Comparison of ENCODE assay signal across 25 cellular contexts in genomic region chr12:8941691-8942478, GRCh38. TPM values are rescaled to one million over a fixed set of nuclear protein-coding genes. Genes with fewer than 3 reads are reported as not detected.
DNase-seq lines count a peak whose midpoint lies in the region; ATAC-seq and TF ChIP-seq lines count a peak whose summit lies in the region.
"Had no signal": no experiment of that assay in that cellular context is flagged by ENCODE, and none has a peak within 500 bp of the region (broad histone marks: within the 10 kb centered on the region; RNA-seq: fewer than 3 reads in every experiment).

No MANE protein-coding gene starts in this region.

- H3K36me3 ChIP-seq in CD4-positive, alpha-beta memory T cell (ENCODE audit: insufficient read depth, low read length) = peaks cover 58% of the 10 kb centered on the region
- H3K36me3 ChIP-seq in esophagus squamous epithelium = peaks cover 21 to 78% (median 31%) of the 10 kb centered on the region in 3 donors

- WGBS in esophagus squamous epithelium, 2 donors = 71 to 77% methylated on average over 4 to 5 of the region's 5 CpGs

- no peaks in the 10 kb centered on the region for H3K9me3 Mint-ChIP-seq in CD4-positive, alpha-beta memory T cell
- no peaks in the 10 kb centered on the region for H3K9me3 Mint-ChIP-seq in activated T-helper 17 cell treated with anti-CD3 and anti-CD28 coated beads, Interleukin-2, amount 50 U/mL, for 72 hours
- no peaks in the 10 kb centered on the region for H3K9me3 Mint-ChIP-seq in mesothelial cell of epicardium
- H3K9me3 Mint-ChIP-seq: activated T-cell treated with anti-CD3 and anti-CD28 coated beads, Interleukin-2, amount 50 U/mL, for 4 hours; brain; CD14-positive monocyte; nephron had no signal

- H3K27me3 Mint-ChIP-seq in CD4-positive, alpha-beta memory T cell = no peaks in the 10 kb centered on the region
- no peaks in the 10 kb centered on the region for H3K27me3 Mint-ChIP-seq in activated T-helper 17 cell treated with anti-CD3 and anti-CD28 coated beads, Interleukin-2, amount 50 U/mL, for 72 hours
- no peaks in the 10 kb centered on the region for H3K27me3 Mint-ChIP-seq in mesothelial cell of epicardium (ENCODE audit: low read depth)
- H3K27me3 Mint-ChIP-seq: brain had no signal

- no peak for DNase-seq in CD4-positive, alpha-beta memory T cell
- DNase-seq in EH (ENCODE audit: low read depth) (peak; percentile 11), mesothelial cell of epicardium (ENCODE audit: low spot score in 2 of 2, unreplicated experiment in 2 of 2) (no peak), esophagus squamous epithelium (lab: John Stamatoyannopoulos, UW) (no peak), posterior vena cava (ENCODE audit: low spot score) (no peak)
- DNase-seq: activated CD4-positive, CD25-positive, alpha-beta regulatory T cell; activated CD8-positive, alpha-beta memory T cell treated with anti-CD3 and anti-CD28 coated beads for 24 hours; activated T-cell treated with anti-CD3 and anti-CD28 coated beads, Interleukin-2, amount 50 U/mL, for 4 hours; DMS 273 treated with DMSO at 0.1 percent for 48 hours; effector memory CD4-positive, alpha-beta T cell; gastrocnemius medialis; GM23248; hypothalamus; left lung; NCI-H2081; NCI-H446; right lobe of liver; trophoblast cell had no signal

- no peaks in the 10 kb centered on the region for H3K27me3 ChIP-seq in CD4-positive, alpha-beta memory T cell (ENCODE audit: insufficient read depth, low read length)
- H3K27me3 ChIP-seq in esophagus squamous epithelium = no peaks in the 10 kb centered on the region
- H3K27me3 ChIP-seq: esophagus muscularis mucosa, gastrocnemius medialis, left lung, right lobe of liver had no signal

- TF ChIP-seq CTCF in mesothelial cell of epicardium (IDR thresholded peaks at IDR 0.05; ENCODE audit: unreplicated experiment) (no peak), esophagus squamous epithelium (IDR thresholded peaks at IDR 0.05) (no peak)

- H3K27ac ChIP-seq in CD4-positive, alpha-beta memory T cell (ENCODE audit: low read depth, low read length) = no peak overlapping the region
- no peak overlapping the region for H3K27ac ChIP-seq in esophagus squamous epithelium
- H3K27ac ChIP-seq: esophagus muscularis mucosa, gastrocnemius medialis, GM23248, left lung, parathyroid adenoma, right lobe of liver had no signal

- TF ChIP-seq POLR2A in esophagus squamous epithelium (IDR thresholded peaks at IDR 0.05) = no peak

- H3K4me1 Mint-ChIP-seq in CD4-positive, alpha-beta memory T cell = peaks cover 10 to 20% (median 16%) of the 10 kb centered on the region in 4 donors
- H3K4me1 Mint-ChIP-seq in activated T-helper 17 cell treated with anti-CD3 and anti-CD28 coated beads, Interleukin-2, amount 50 U/mL, for 72 hours = peaks cover 10% of the 10 kb centered on the region
- H3K4me1 Mint-ChIP-seq in mesothelial cell of epicardium = peaks cover 2% of the 10 kb centered on the region

- POLR2A ChIA-PET in CD4-positive, alpha-beta memory T cell (lab: Charles Lee; ENCODE audit: partially characterized antibody) = interaction anchor here (0.6 to 1.3 kb wide), 2 partner anchors 11 to 66 kb away, joined by 3 read pairs; no protein-coding TSS in a partner anchor

- no peaks in the 10 kb centered on the region for H3K9me3 ChIP-seq in CD4-positive, alpha-beta memory T cell (ENCODE audit: control insufficient read depth in 1 of 2, low read length in 2 of 2)
- H3K9me3 ChIP-seq in esophagus squamous epithelium = no peaks in the 10 kb centered on the region
- H3K9me3 ChIP-seq: esophagus muscularis mucosa, gastrocnemius medialis, left lung, right lobe of liver had no signal

- intact Hi-C loops in CD4-positive, alpha-beta memory T cell (cut with micrococcal nuclease) = no loop called here
- intact Hi-C loops in esophagus squamous epithelium (cut with DNase I) (no loop called here), posterior vena cava (cut with DNase I) (no loop called here)

- H3K4me3 ChIP-seq in CD4-positive, alpha-beta memory T cell (ENCODE audit: low read length in 2 of 2) = no peak overlapping the region
- no peak overlapping the region for H3K4me3 ChIP-seq in esophagus squamous epithelium
- H3K4me3 ChIP-seq: esophagus muscularis mucosa, gastrocnemius medialis, GM23248, left lung, right lobe of liver had no signal

- peaks cover 10% of the 10 kb centered on the region for H3K4me1 ChIP-seq in CD4-positive, alpha-beta memory T cell (ENCODE audit: insufficient read depth, low read length)
- H3K4me1 ChIP-seq in esophagus squamous epithelium = peaks cover 0 to 2% (median 0%) of the 10 kb centered on the region in 3 donors
- H3K4me1 ChIP-seq: gastrocnemius medialis, parathyroid adenoma had no signal

- peak overlapping the region; percentile 18 to 86 (median 68) for H3K27ac Mint-ChIP-seq in CD4-positive, alpha-beta memory T cell
- H3K27ac Mint-ChIP-seq in activated T-helper 17 cell treated with anti-CD3 and anti-CD28 coated beads, Interleukin-2, amount 50 U/mL, for 72 hours = peak overlapping the region; percentile 31
- peak overlapping the region; percentile 59 for H3K27ac Mint-ChIP-seq in mesothelial cell of epicardium
- H3K27ac Mint-ChIP-seq: nephron had no signal

- peaks cover 40 to 78% of the 10 kb centered on the region in 2 donors for H3K36me3 Mint-ChIP-seq in CD4-positive, alpha-beta memory T cell
- peaks cover 86% of the 10 kb centered on the region for H3K36me3 Mint-ChIP-seq in activated T-helper 17 cell treated with anti-CD3 and anti-CD28 coated beads, Interleukin-2, amount 50 U/mL, for 72 hours (ENCODE audit: low read depth)
- peaks cover 25% of the 10 kb centered on the region for H3K36me3 Mint-ChIP-seq in mesothelial cell of epicardium

- ATAC-seq in activated T-helper 17 cell treated with anti-CD3 and anti-CD28 coated beads, Interleukin-2, amount 50 U/mL, for 72 hours (replicated peaks) = no peak
- ATAC-seq in GM18520 (IDR thresholded peaks at IDR 0.05; ENCODE audit: unreplicated experiment) = no peak
- ATAC-seq: activated T-cell treated with anti-CD3 and anti-CD28 coated beads, Interleukin-2, amount 50 U/mL, for 4 hours; gastrocnemius medialis; left lung; right lobe of liver had no signal

- no peak overlapping the region for H3K4me3 Mint-ChIP-seq in CD4-positive, alpha-beta memory T cell
- no peak overlapping the region for H3K4me3 Mint-ChIP-seq in activated T-helper 17 cell treated with anti-CD3 and anti-CD28 coated beads, Interleukin-2, amount 50 U/mL, for 72 hours
- no peak overlapping the region for H3K4me3 Mint-ChIP-seq in mesothelial cell of epicardium
- H3K4me3 Mint-ChIP-seq: activated T-cell treated with anti-CD3 and anti-CD28 coated beads, Interleukin-2, amount 50 U/mL, for 4 hours; CD14-positive monocyte; nephron had no signal

- CTCF ChIA-PET in CD4-positive, alpha-beta memory T cell (lab: Charles Lee; ENCODE audit: partially characterized antibody) = no interaction called here

RNA-seq across cellular contexts. Expression of gene M6PR, which starts 7.6 kb away (rescaled TPM):
- total RNA-seq in CD4-positive, alpha-beta memory T cell = 100 to 1,000 TPM; 226 to 247 TPM
- polyA plus RNA-seq in CD4-positive, alpha-beta memory T cell = 100 to 1,000 TPM; 363 to 502 TPM
- total RNA-seq in activated T-helper 17 cell treated with anti-CD3 and anti-CD28 coated beads, Interleukin-2, amount 50 U/mL, for 72 hours = 100 to 1,000 TPM; 144 to 199 TPM
- total RNA-seq in mesothelial cell of epicardium (117 to 118 TPM (median 117 TPM) in 3 replicates), esophagus squamous epithelium (100 to 1,000 TPM in 2 of 4 donors, 10 to 100 TPM in 2; 60.1 to 120 (median 108) TPM), posterior vena cava (10 to 100 TPM; 78.4 to 83.6 TPM)

RNA-seq across cellular contexts. Expression of gene PHC1, which starts 27.6 kb away (rescaled TPM):
- total RNA-seq in CD4-positive, alpha-beta memory T cell = 10 to 100 TPM; 52.4 to 52.8 TPM
- 10 to 100 TPM; 22.3 to 28.1 TPM for polyA plus RNA-seq in CD4-positive, alpha-beta memory T cell
- 10 to 100 TPM; 13.0 to 17.0 TPM for total RNA-seq in activated T-helper 17 cell treated with anti-CD3 and anti-CD28 coated beads, Interleukin-2, amount 50 U/mL, for 72 hours
- total RNA-seq in mesothelial cell of epicardium (115 to 119 TPM (median 117 TPM) in 3 replicates), esophagus squamous epithelium (10 to 100 TPM; 10.1 to 21.7 (median 18.6) TPM), posterior vena cava (10 to 100 TPM; 31.1 to 36.6 TPM)

RNA-seq across cellular contexts. Expression of gene KLRG1, which starts 47.5 kb away (rescaled TPM):
- total RNA-seq in CD4-positive, alpha-beta memory T cell = 10 to 100 TPM; 51.2 to 55.8 TPM
- polyA plus RNA-seq in CD4-positive, alpha-beta memory T cell = 100 to 1,000 TPM in 1 of 2 donors, 10 to 100 TPM in 1; 98.9 to 161 TPM
- 1 to 10 TPM; 3.0 to 4.8 TPM for total RNA-seq in activated T-helper 17 cell treated with anti-CD3 and anti-CD28 coated beads, Interleukin-2, amount 50 U/mL, for 72 hours
- total RNA-seq in mesothelial cell of epicardium (2.0 to 2.2 TPM (median 2.0 TPM) in 3 replicates), esophagus squamous epithelium (1 to 10 TPM in 1 of 4 donors, under 1 TPM in 3; 0.48 to 2.7 (median 0.75) TPM), posterior vena cava (1 to 10 TPM; 1.1 to 2.7 TPM)
- total RNA-seq: GM23248 had no signal

Comparison
In these comparisons a context has a peak if more than half of its experiments do, and no peak if none do; other contexts are left out.
1. RNA of gene KLRG1, which starts 47.5 kb away (total RNA-seq): 51.2 to 55.8 TPM in CD4-positive, alpha-beta memory T cell; 3.0 to 4.8 TPM in activated T-helper 17 cell treated with anti-CD3 and anti-CD28 coated beads, Interleukin-2, amount 50 U/mL, for 72 hours, 1.1 to 2.7 TPM in posterior vena cava, 2.0 to 2.2 TPM in mesothelial cell of epicardium and 0.48 to 2.7 TPM in esophagus squamous epithelium; every median in the first group is over 4 times any median in the second.
2. Peak in every context shown above with its lines, with median percentiles within 50 percentile points of each other: H3K27ac Mint-ChIP-seq.